28 cellular contexts compared by ENCODE assay signal in the genomic region with DNA sequence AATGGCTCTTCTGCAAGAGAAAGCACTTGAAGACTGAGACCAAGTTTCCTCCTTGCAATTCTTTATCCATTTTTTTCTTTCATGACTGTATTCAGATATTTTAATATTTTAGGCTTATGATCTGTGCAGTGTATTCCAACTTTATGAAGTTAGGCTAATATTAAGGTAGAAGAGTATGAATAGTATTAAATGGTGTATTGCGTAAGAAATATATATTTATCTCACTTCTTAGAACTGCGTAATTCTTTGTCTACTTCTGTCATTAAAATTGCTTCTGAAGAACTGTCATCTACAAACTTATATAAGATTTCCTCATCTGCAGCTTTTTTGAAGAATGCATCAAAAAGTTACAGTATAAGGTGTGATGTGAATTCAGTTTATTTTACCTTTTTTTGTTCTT.
"Had no signal": no experiment of that assay in that cellular context is flagged by ENCODE, and none has a peak within 500 bp of the region (broad histone marks: within the 10 kb centered on the region; RNA-seq: fewer than 3 reads in every experiment).

No MANE protein-coding gene starts in this region.

- H3K27ac ChIP-seq: colonic mucosa, coronary artery, dorsolateral prefrontal cortex, epithelial cell of prostate, esophagus muscularis mucosa, esophagus squamous epithelium, foreskin keratinocyte, gastrocnemius medialis, gastroesophageal sphincter, heart left ventricle, heart right ventricle, hepatocyte had no signal

- FAIRE-seq: endometrium, endothelial cell of umbilical vein, frontal cortex had no signal

- H3K9me3 ChIP-seq: colonic mucosa, esophagus muscularis mucosa, esophagus squamous epithelium, gastrocnemius medialis, gastroesophageal sphincter, heart left ventricle, heart right ventricle had no signal

- H3K4me2 ChIP-seq: hepatocyte had no signal

- DNase-seq: colonic mucosa; cortex of kidney; dermis blood vessel endothelial cell; dorsolateral prefrontal cortex; effector CD4-positive, alpha-beta T cell; effector CD8-positive, alpha-beta T cell; effector memory CD4-positive, alpha-beta T cell; effector memory CD8-positive, alpha-beta T cell; endodermal cell; erythroblast; esophagus squamous epithelium; foreskin fibroblast; foreskin keratinocyte; foreskin melanocyte; gastrocnemius medialis; glutamatergic neuron; head of caudate nucleus; heart left ventricle; heart right ventricle had no signal

- H3K4me3 ChIP-seq: colonic mucosa, coronary artery, dorsolateral prefrontal cortex, esophagus muscularis mucosa, esophagus squamous epithelium, gastrocnemius medialis, gastroesophageal sphincter, heart left ventricle, heart right ventricle, hepatocyte had no signal

- H3K36me3 ChIP-seq: colonic mucosa, esophagus muscularis mucosa, esophagus squamous epithelium, gastrocnemius medialis, gastroesophageal sphincter, heart left ventricle, heart right ventricle had no signal

- H2AFZ ChIP-seq: hepatocyte had no signal

- H3K4me1 ChIP-seq: colonic mucosa, esophagus muscularis mucosa, esophagus squamous epithelium, foreskin keratinocyte, gastrocnemius medialis, gastroesophageal sphincter, heart left ventricle, heart right ventricle had no signal

- H3K27me3 ChIP-seq: colonic mucosa, dorsolateral prefrontal cortex, esophagus muscularis mucosa, esophagus squamous epithelium, foreskin keratinocyte, gastrocnemius medialis, gastroesophageal sphincter, heart left ventricle, heart right ventricle, hepatocyte had no signal

- H3K79me2 ChIP-seq: hepatocyte had no signal

- ATAC-seq: effector memory CD8-positive, alpha-beta T cell; esophagus mucosa; foreskin keratinocyte; gastrocnemius medialis; gastroesophageal sphincter; heart left ventricle; heart right ventricle had no signal
